ENCODE assay signal across 22 cellular contexts in the genomic region with DNA sequence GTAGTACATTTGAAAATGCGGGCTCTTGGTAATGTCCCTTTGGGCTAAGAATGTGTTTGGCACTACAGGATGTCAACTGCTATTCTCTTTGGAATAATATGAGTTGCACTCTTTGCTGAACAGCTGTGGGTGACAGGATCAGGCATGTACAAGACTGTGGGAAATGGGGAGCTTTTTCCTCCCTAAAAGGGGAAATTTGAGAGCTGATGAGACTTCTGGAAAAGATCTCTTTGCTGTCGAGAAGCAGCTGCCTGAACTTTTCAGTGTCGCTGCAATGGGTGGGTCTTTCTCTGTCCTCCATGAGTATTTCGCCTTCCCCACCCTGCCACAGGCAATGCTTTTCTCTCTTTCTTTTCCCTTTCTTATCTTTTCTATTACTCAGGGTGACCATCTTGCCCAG.
DNase-seq lines count a peak whose midpoint lies in the region; ATAC-seq and TF ChIP-seq lines count a peak whose summit lies in the region.
"Had no signal": no experiment of that assay in that cellular context is flagged by ENCODE, and none has a peak within 500 bp of the region (broad histone marks: within the 10 kb centered on the region; RNA-seq: fewer than 3 reads in every experiment).

No MANE protein-coding gene starts in this region.

- ATAC-seq in activated T-helper 17 cell treated with anti-CD3 and anti-CD28 coated beads, Interleukin-2, amount 50 U/mL, for 72 hours (replicated peaks) = no peak

- no peaks in the 10 kb centered on the region for H3K36me3 Mint-ChIP-seq in nephron (ENCODE audit: low read depth)
- H3K36me3 Mint-ChIP-seq in activated T-helper 17 cell treated with anti-CD3 and anti-CD28 coated beads, Interleukin-2, amount 50 U/mL, for 72 hours (ENCODE audit: low read depth) = no peaks in the 10 kb centered on the region
- H3K36me3 Mint-ChIP-seq: CD14-positive monocyte; CD4-positive, alpha-beta memory T cell; CD4-positive, CD25-positive, alpha-beta regulatory T cell; CD8-positive, alpha-beta memory T cell had no signal

- H3K9me3 Mint-ChIP-seq in nephron = peaks cover 14% of the 10 kb centered on the region
- H3K9me3 Mint-ChIP-seq in activated T-helper 17 cell treated with anti-CD3 and anti-CD28 coated beads, Interleukin-2, amount 50 U/mL, for 72 hours = peaks cover 5% of the 10 kb centered on the region

- no peak for TF ChIP-seq CTCF in nephron (IDR thresholded peaks at IDR 0.05; ENCODE audit: unreplicated experiment in 3 of 3)
- TF ChIP-seq CTCF in colonic mucosa (IDR thresholded peaks at IDR 0.05) = no peak

- H3K27ac ChIP-seq in SJCRH30 (peak overlapping the region; percentile 88), colonic mucosa (no peak overlapping the region)
- H3K27ac ChIP-seq: BLaER1 had no signal

- no peak overlapping the region for H3K4me3 Mint-ChIP-seq in nephron
- no peak overlapping the region for H3K4me3 Mint-ChIP-seq in activated T-helper 17 cell treated with anti-CD3 and anti-CD28 coated beads, Interleukin-2, amount 50 U/mL, for 72 hours
- H3K4me3 Mint-ChIP-seq: CD14-positive monocyte; CD4-positive, alpha-beta memory T cell; CD4-positive, CD25-positive, alpha-beta regulatory T cell; CD8-positive, alpha-beta memory T cell had no signal

- peaks cover 6% of the 10 kb centered on the region for H3K9me3 ChIP-seq in SJCRH30 (replicated peaks)
- H3K9me3 ChIP-seq in colonic mucosa = no peaks in the 10 kb centered on the region
- H3K9me3 ChIP-seq: BE2C had no signal

- H3K4me1 Mint-ChIP-seq in nephron = no peaks in the 10 kb centered on the region
- no peaks in the 10 kb centered on the region for H3K4me1 Mint-ChIP-seq in activated T-helper 17 cell treated with anti-CD3 and anti-CD28 coated beads, Interleukin-2, amount 50 U/mL, for 72 hours
- H3K4me1 Mint-ChIP-seq: CD14-positive monocyte; CD4-positive, alpha-beta memory T cell; CD4-positive, CD25-positive, alpha-beta regulatory T cell; CD8-positive, alpha-beta memory T cell had no signal

- H3K27me3 ChIP-seq in SJCRH30 (no peaks in the 10 kb centered on the region), H7 (ENCODE audit: control insufficient read depth, insufficient read depth, low read length) (no peaks in the 10 kb centered on the region), colonic mucosa (no peaks in the 10 kb centered on the region)
- H3K27me3 ChIP-seq: BE2C, BLaER1 had no signal

- DNase-seq in NCI-H2171 (lab: John Stamatoyannopoulos, UW) (peak; percentile 25), SJCRH30 (peak; percentile 84 to 96), H7 (no peak), colonic mucosa (no peak), NAMALWA (ENCODE audit: low spot score) (no peak)
- DNase-seq: 8988T; ACHN; BE2C; C1 segment of cervical spinal cord; CD4-positive, alpha-beta memory T cell; CD4-positive, CD25-positive, alpha-beta regulatory T cell; CD8-positive, alpha-beta memory T cell; COR-L47; DMS 273 treated with DMSO at 0.1 percent for 48 hours; DMS153; DMS53; DMS79 treated with DMSO at 0.1 percent for 48 hours; GF-D8 had no signal

- H3K36me3 ChIP-seq in SJCRH30 = no peaks in the 10 kb centered on the region
- no peaks in the 10 kb centered on the region for H3K36me3 ChIP-seq in H7 (replicated peaks; ENCODE audit: control insufficient read depth, insufficient read depth, low read length)
- no peaks in the 10 kb centered on the region for H3K36me3 ChIP-seq in colonic mucosa
- H3K36me3 ChIP-seq: BE2C, BLaER1 had no signal

- no peak overlapping the region for H3K9ac ChIP-seq in colonic mucosa (ENCODE audit: low read depth in 2 of 2, low read length in 2 of 2)
- H3K9ac ChIP-seq: BLaER1 had no signal

- H3K4me3 ChIP-seq in SJCRH30 = peak overlapping the region; percentile 26
- H3K4me3 ChIP-seq in H7 (ENCODE audit: insufficient read depth, low read depth, low read length) = no peak overlapping the region
- no peak overlapping the region for H3K4me3 ChIP-seq in colonic mucosa
- H3K4me3 ChIP-seq: BLaER1 had no signal

- H3K4me1 ChIP-seq in SJCRH30 (peaks cover 33% of the 10 kb centered on the region), colonic mucosa (no peaks in the 10 kb centered on the region)
- H3K4me1 ChIP-seq: BE2C, BLaER1 had no signal

- no peaks in the 10 kb centered on the region for H3K27me3 Mint-ChIP-seq in nephron (ENCODE audit: low read depth)
- H3K27me3 Mint-ChIP-seq in activated T-helper 17 cell treated with anti-CD3 and anti-CD28 coated beads, Interleukin-2, amount 50 U/mL, for 72 hours = no peaks in the 10 kb centered on the region
- H3K27me3 Mint-ChIP-seq: CD4-positive, alpha-beta memory T cell; CD4-positive, CD25-positive, alpha-beta regulatory T cell; CD8-positive, alpha-beta memory T cell had no signal

- peak overlapping the region; percentile 47 to 71 (median 70) for H3K27ac Mint-ChIP-seq in nephron
- no peak overlapping the region for H3K27ac Mint-ChIP-seq in activated T-helper 17 cell treated with anti-CD3 and anti-CD28 coated beads, Interleukin-2, amount 50 U/mL, for 72 hours
- H3K27ac Mint-ChIP-seq: CD14-positive monocyte; CD4-positive, alpha-beta memory T cell; CD4-positive, CD25-positive, alpha-beta regulatory T cell; CD8-positive, alpha-beta memory T cell had no signal

- intact Hi-C loops in colonic mucosa (cut with DNase I) = no loop called here

Comparison
In these comparisons a context has a peak if more than half of its experiments do, and no peak if none do; other contexts are left out.
1. DNase-seq: peak in NCI-H2171 (single experiment) and SJCRH30 (2 of 2); none in H7 (single experiment), colonic mucosa (single experiment) and NAMALWA (single experiment).